In genomic region chr17:50693041-50693682, GRCh38 we compare ENCODE assay signal across 15 cellular contexts. TPM values are rescaled to one million over a fixed set of nuclear protein-coding genes. Genes with fewer than 3 reads are reported as not detected.
DNase-seq lines count a peak whose midpoint lies in the region; ATAC-seq, FAIRE-seq and TF ChIP-seq lines count a peak whose summit lies in the region.
"Had no signal": no experiment of that assay in that cellular context is flagged by ENCODE, and none has a peak within 500 bp of the region (broad histone marks: within the 10 kb centered on the region; RNA-seq: fewer than 3 reads in every experiment).

No MANE protein-coding gene starts in this region.

- H2BK15ac ChIP-seq in IMR-90 (ENCODE audit: low read depth, low read length), result peak overlapping the region; percentile 92; the same call in 1 of the 3 replicates

- peak overlapping the region; percentile 86; the same call in 1 of the 2 replicates for H2AK5ac ChIP-seq in IMR-90 (ENCODE audit: low read depth, low read length)

- H3K9ac ChIP-seq in IMR-90 (ENCODE audit: low read depth, low read length), result peak overlapping the region; percentile 51; the same call in 1 of the 2 replicates
- H3K9ac ChIP-seq in HepG2 (ENCODE audit: insufficient read depth, low read depth, low read length), result peak overlapping the region; percentile 66

- CTCF ChIA-PET in IMR-90 (lab: Yijun Ruan, JAX) (interaction anchor here (2.4 kb wide), 1 partner anchor 142 kb away, joined by 9 read pairs; no protein-coding TSS in a partner anchor), MCF 10A (lab: Yijun Ruan, JAX) (interaction anchor here (0.6 to 11.2 kb wide), 5 partner anchors 13 to 338 kb away, joined by 3 to 248 read pairs (median 4); no protein-coding TSS in a partner anchor), HepG2 (lab: Yijun Ruan, JAX; ENCODE audit: low intra/inter-chr PET ratio, low total read pairs) (interaction anchor here (2.3 kb wide), 1 partner anchor 60 kb away, joined by 9 read pairs; no protein-coding TSS in a partner anchor)

- peak overlapping the region; percentile 85 for H3K14ac ChIP-seq in IMR-90 (replicated peaks; ENCODE audit: low read depth, low read length)

- no CpG with 5 or more reads among the region's 5 CpGs for WGBS in IMR-90 (ENCODE audit: extremely low coverage in 2 of 2, insufficient read length in 1 of 2), 2 experiments
- 6% methylated on average over 5 of the region's 5 CpGs for WGBS in HepG2 (ENCODE audit: low lambda C conversion rate)
- 95 to 96% methylated on average over 5 of the region's 5 CpGs for WGBS in thyroid gland, 2 donors

- H3K4me2 ChIP-seq in IMR-90 (ENCODE audit: low read depth, low read length), result peak overlapping the region; percentile 61
- H3K4me2 ChIP-seq in HepG2 (ENCODE audit: low read depth, low read length), result peak overlapping the region; percentile 80
- H3K4me2 ChIP-seq: smooth muscle cell had no signal

- H3K27ac ChIP-seq in IMR-90 (ENCODE audit: insufficient read depth, low read length) (peak overlapping the region; percentile 89), HepG2 (ENCODE audit: extremely low read length, insufficient read depth, low read length) (peak overlapping the region; percentile 89), thyroid gland (peak overlapping the region; percentile 70 to 89 (median 81))

- peaks cover 26% of the 10 kb centered on the region for H3K9me1 ChIP-seq in IMR-90 (ENCODE audit: insufficient read depth, low read length)

- H3K9me3 ChIP-seq in IMR-90 (ENCODE audit: control insufficient read depth, insufficient read depth, low read length) (no peaks in the 10 kb centered on the region), HepG2 (ENCODE audit: low read length) (no peaks in the 10 kb centered on the region), thyroid gland (no peaks in the 10 kb centered on the region)

- H2BK120ac ChIP-seq in IMR-90 (ENCODE audit: low read depth, low read length), result peak overlapping the region; percentile 76

- peak overlapping the region; percentile 92 for H3K4ac ChIP-seq in IMR-90 (ENCODE audit: low read depth, low read length)

- no peaks in the 10 kb centered on the region for H3K27me3 Mint-ChIP-seq in MCF 10A (ENCODE audit: insufficient read depth, unreplicated experiment)
- H3K27me3 Mint-ChIP-seq: activated naive CD8-positive, alpha-beta T cell had no signal

- FAIRE-seq in HepG2 (lab: Jason Lieb, UNC), result peak; percentile 81
- FAIRE-seq: H1 had no signal

- H3K4me1 Mint-ChIP-seq in MCF 10A (ENCODE audit: insufficient read depth, unreplicated experiment), result peaks cover 48% of the 10 kb centered on the region

- peaks cover 65% of the 10 kb centered on the region for H3K36me3 Mint-ChIP-seq in MCF 10A (ENCODE audit: insufficient read depth, unreplicated experiment)

- peaks cover 4% of the 10 kb centered on the region for H3K79me2 ChIP-seq in HepG2 (ENCODE audit: insufficient read depth, low read length)

- no peaks in the 10 kb centered on the region for H3K9me3 Mint-ChIP-seq in MCF 10A (ENCODE audit: unreplicated experiment)

- H3K79me1 ChIP-seq in IMR-90 (ENCODE audit: low read depth in 1 of 2, low read length in 2 of 2), result peaks cover 0 to 26% of the 10 kb centered on the region in 2 experiments; a peak in 2 of 4 replicates

- H3K36me3 ChIP-seq in IMR-90 (ENCODE audit: control insufficient read depth, insufficient read depth, low read length) (peaks cover 22% of the 10 kb centered on the region), HepG2 (replicated peaks in 1 of 2; ENCODE audit: control insufficient read depth in 1 of 2, insufficient read depth in 2 of 2, low read length in 2 of 2) (peaks cover 13 to 28% of the 10 kb centered on the region in 2 experiments), thyroid gland (peaks cover 20 to 23% of the 10 kb centered on the region in 2 donors)

- in situ Hi-C loops in IMR-90 (cut with MboI; ENCODE audit: low sequenced_read_pairs), result loop anchor here (5.0 to 10.0 kb wide), 2 partner anchors 146 to 208 kb away; partner anchors contain the start of gene SPATA20
- in situ Hi-C loops in HepG2 (cut with HindIII; ENCODE audit: extremely low pct_ligation_motif_present, low pct_unique_long_range_greater_than_20kb), result loop anchor here (5.0 kb wide), 2 partner anchors 66 to 146 kb away; partner anchors contain the start of gene SPATA20

- H3K27me3 ChIP-seq in IMR-90 (ENCODE audit: control insufficient read depth, insufficient read depth, low read length) (no peaks in the 10 kb centered on the region), HepG2 (ENCODE audit: control insufficient read depth in 1 of 2, insufficient read depth in 2 of 2, low read length in 2 of 2) (no peaks in the 10 kb centered on the region), thyroid gland (no peaks in the 10 kb centered on the region)

- H3K18ac ChIP-seq in IMR-90 (ENCODE audit: low read depth, low read length), result peak overlapping the region; percentile 97

- ATAC-seq in IMR-90 (ENCODE audit: low read depth) (peak; percentile 55), HepG2 (peak; percentile 76)

- H3K4me1 ChIP-seq in IMR-90 (ENCODE audit: control insufficient read depth, insufficient read depth, low read length) (peaks cover 43% of the 10 kb centered on the region), HepG2 (ENCODE audit: insufficient read depth, low read length) (peaks cover 77% of the 10 kb centered on the region), thyroid gland (peaks cover 50 to 67% of the 10 kb centered on the region in 2 donors)

- H3K4me3 Mint-ChIP-seq in MCF 10A (ENCODE audit: unreplicated experiment), result no peak overlapping the region
- H3K4me3 Mint-ChIP-seq: activated naive CD8-positive, alpha-beta T cell had no signal

- peak overlapping the region; percentile 78; the same call in 1 of the 2 replicates for H4K91ac ChIP-seq in IMR-90 (ENCODE audit: insufficient read depth, low read depth, low read length)

- peak overlapping the region; percentile 54 for H3K27ac Mint-ChIP-seq in MCF 10A (ENCODE audit: low read depth, unreplicated experiment)
- H3K27ac Mint-ChIP-seq: activated naive CD8-positive, alpha-beta T cell had no signal

- BruUV-seq in IMR-90 (replicated peaks; lab: Mats Ljungman, UMichigan) (no TSS peak), MCF 10A (replicated peaks; lab: Mats Ljungman, UMichigan) (TSS peak; percentile 13), HepG2 (replicated peaks; lab: Mats Ljungman, UMichigan) (TSS peak; percentile 19)

- H3K4me3 ChIP-seq in IMR-90 (ENCODE audit: insufficient read depth, low read depth, low read length) (no peak overlapping the region), HepG2 (replicated peaks in 1 of 3; ENCODE audit: insufficient read depth in 1 of 3, low read depth in 2 of 3, low read length in 3 of 3) (peak overlapping the region in 2 of 3 experiments; percentile 7 to 42; a peak in 2 of 6 replicates), thyroid gland (replicated peaks in 1 of 3) (no peak overlapping the region)
- H3K4me3 ChIP-seq: smooth muscle cell had no signal

- DNase-seq in IMR-90 (peak; percentile 70), MCF 10A (ENCODE audit: unreplicated experiment) (no peak), HepG2 (ENCODE audit: low spot score) (peak; percentile 92), thyroid gland (no peak), DMS153 treated with DMSO at 0.1 percent for 48 hours (lab: John Stamatoyannopoulos, UW; ENCODE audit: unreplicated experiment) (no peak), NCI-H524 (lab: John Stamatoyannopoulos, UW) (no peak), NCI-H1930 (lab: John Stamatoyannopoulos, UW) (no peak)
- DNase-seq: activated CD8-positive, alpha-beta memory T cell treated with anti-CD3 and anti-CD28 coated beads for 24 hours; hippocampal formation; midbrain; NCI-H2029; T1000 had no signal

- H4K5ac ChIP-seq in IMR-90 (ENCODE audit: low read depth, low read length), result peak overlapping the region; percentile 68

- TF ChIP-seq RAD21 in IMR-90 (IDR thresholded peaks at IDR 0.05; ENCODE audit: low read length), result no peak
- TF ChIP-seq RAD21 in HepG2 (CRISPR knock-in tag; IDR thresholded peaks at IDR 0.05), result peak; percentile 50; the same call in 1 of the 2 replicates

- peak overlapping the region; percentile 53 for H3K23ac ChIP-seq in IMR-90 (ENCODE audit: low read depth, low read length)

- no peak for TF ChIP-seq CTCF in IMR-90 (conservative IDR thresholded peaks at IDR 0.05; ENCODE audit: low read depth, low read length)
- no peak for TF ChIP-seq CTCF in MCF 10A (IDR thresholded peaks at IDR 0.05; ENCODE audit: unreplicated experiment)
- no peak for TF ChIP-seq CTCF in HepG2 (CRISPR knock-in tag; IDR thresholded peaks at IDR 0.05)
- TF ChIP-seq CTCF in thyroid gland (IDR thresholded peaks at IDR 0.05), result no peak

- H4K8ac ChIP-seq in IMR-90 (ENCODE audit: low read depth in 2 of 2, low read length in 2 of 2), result peak overlapping the region in 1 of 2 experiments; percentile 71; a peak in 2 of 4 replicates

- no peak for TF ChIP-seq POLR2A in IMR-90 (IDR thresholded peaks at IDR 0.05; ENCODE audit: low read depth, low read length)
- TF ChIP-seq POLR2A in HepG2 (IDR thresholded peaks at IDR 0.05; ENCODE audit: insufficient read depth in 1 of 2, low read depth in 2 of 2, low read length in 2 of 2), result no peak
- no peak for TF ChIP-seq POLR2A in thyroid gland (IDR thresholded peaks at IDR 0.05)

- H4K20me1 ChIP-seq in IMR-90 (ENCODE audit: insufficient read depth, low read length), result peaks cover 4% of the 10 kb centered on the region; the same call in 1 of the 2 replicates
- no peaks in the 10 kb centered on the region for H4K20me1 ChIP-seq in HepG2 (ENCODE audit: insufficient read depth, low read length)

- TF ChIP-seq EP300 in HepG2 (IDR thresholded peaks at IDR 0.05; ENCODE audit: low read depth in 2 of 2, low read length in 2 of 2) (peak; percentile 7 to 87; a peak in 3 of 4 replicates), HepG2 (CRISPR knock-in tag; IDR thresholded peaks at IDR 0.05; ENCODE audit: borderline replicate concordance) (peak; percentile 43; the same call in 1 of the 2 replicates)

- H2AFZ ChIP-seq in IMR-90 (replicated peaks; ENCODE audit: low read length, poor library complexity) (peak overlapping the region; percentile 5), HepG2 (ENCODE audit: low read length) (no peak overlapping the region)

- peak overlapping the region; percentile 96 for H2BK5ac ChIP-seq in IMR-90 (ENCODE audit: low read depth, low read length, poor library complexity, severe bottlenecking)

- intact Hi-C loops in IMR-90 (cut with micrococcal nuclease), result no loop called here
- intact Hi-C loops in MCF 10A (cut with micrococcal nuclease), result no loop called here
- intact Hi-C loops in HepG2 (cut with micrococcal nuclease; ENCODE audit: unreplicated experiment), result loop anchor here (1.0 kb wide), 2 partner anchors 9 to 211 kb away; no protein-coding TSS in a partner anchor
- intact Hi-C loops in thyroid gland (cut with DNase I), result no loop called here

- dilution Hi-C loops in IMR-90 (cut with HindIII; ENCODE audit: low sequenced_read_pairs, unreplicated experiment), result no loop called here

- POLR2A ChIA-PET in IMR-90 (lab: Charles Lee; ENCODE audit: unreplicated experiment), result no interaction called here
- POLR2A ChIA-PET in MCF 10A (lab: Yijun Ruan, JAX), result interaction anchor here (0.7 to 2.4 kb wide), 6 partner anchors 12 to 151 kb away, joined by 3 to 11 read pairs (median 6); partner anchors contain the start of gene ABCC3
- POLR2A ChIA-PET in HepG2 (lab: Yijun Ruan, JAX), result interaction anchor here (0.8 to 21.3 kb wide), 24 partner anchors 8 to 214 kb away, joined by 3 to 839 read pairs (median 9); partner anchors contain the start of genes ABCC3, ANKRD40, CACNA1G and LUC7L3

- peak overlapping the region; percentile 87 for H2BK20ac ChIP-seq in IMR-90 (ENCODE audit: low read depth, low read length)

- peak overlapping the region; percentile 26; the same call in 1 of the 2 replicates for H3K56ac ChIP-seq in IMR-90 (ENCODE audit: extremely low read depth, insufficient read depth, low read length)

- H2AK9ac ChIP-seq in IMR-90 (replicated peaks; ENCODE audit: low read depth, low read length, poor library complexity), result peak overlapping the region; percentile 74

RNA-seq across cellular contexts. Expression of gene ANKRD40, which starts 14.6 kb away (rescaled TPM):
- total RNA-seq in IMR-90 (2012; rRNA removed), result 35.8 and 38.9 TPM in 2 replicates
- polyA plus RNA-seq in IMR-90 (2012; rRNA removed), result 23.4 and 23.5 TPM in 2 replicates
- 6.0 and 8.0 TPM in 2 replicates for polyA plus RNA-seq in IMR-90 (2012; cell fraction: cytosol; rRNA removed)
- polyA plus RNA-seq in IMR-90 (2012; cell fraction: nucleus; rRNA removed; ENCODE audit: low replicate concordance), result 6.2 and 29.6 TPM in 2 replicates
- total RNA-seq in MCF 10A (2022), result 42.2 and 46.4 TPM in 2 replicates
- total RNA-seq in HepG2 (2016; rRNA removed; fragmentation: Illumina TruSeq; extraction: Trizol), result 46.4 and 52.4 TPM in 2 replicates
- 14.8 and 17.0 TPM in 2 replicates for total RNA-seq in HepG2 (2016; cell fraction: cytosol; rRNA removed; fragmentation: Illumina TruSeq; extraction: Trizol; ENCODE audit: low read depth)
- 43.9 and 45.1 TPM in 2 replicates for total RNA-seq in HepG2 (2016; cell fraction: insoluble cytoplasmic fraction; rRNA removed; fragmentation: Illumina TruSeq; extraction: Trizol)
- 53.6 and 57.7 TPM in 2 replicates for total RNA-seq in HepG2 (2016; cell fraction: membrane; rRNA removed; fragmentation: Illumina TruSeq; extraction: Trizol)
- 27.7 and 32.1 TPM in 2 replicates for total RNA-seq in HepG2 (2016; cell fraction: nucleus; rRNA removed; fragmentation: Illumina TruSeq; extraction: Trizol)
- polyA plus RNA-seq in HepG2 (2011; rRNA removed), result 30.2 and 35.0 TPM in 2 replicates
- 20.9 and 27.5 TPM in 2 replicates for polyA plus RNA-seq in HepG2 (2011; cell fraction: cytosol; rRNA removed)
- polyA plus RNA-seq in HepG2 (2011; cell fraction: nucleus; rRNA removed), result 14.0 and 17.7 TPM in 2 replicates
- polyA plus RNA-seq in HepG2 (2012), result 25.7 and 26.1 TPM in 2 replicates
- 12.7 TPM in 2 replicates for polyA plus RNA-seq in HepG2 (2016; cell fraction: cytosol; fragmentation: Illumina TruSeq; extraction: Trizol; ENCODE audit: low read depth)
- polyA plus RNA-seq in HepG2 (2016; cell fraction: insoluble cytoplasmic fraction; fragmentation: Illumina TruSeq; extraction: Trizol; ENCODE audit: low read depth), result 37.2 and 46.0 TPM in 2 replicates
- 34.9 and 37.7 TPM in 2 replicates for polyA plus RNA-seq in HepG2 (2016; cell fraction: membrane; fragmentation: Illumina TruSeq; extraction: Trizol; ENCODE audit: low read depth)
- 52.0 and 58.7 TPM in 2 replicates for polyA plus RNA-seq in HepG2 (2016; cell fraction: nucleus; fragmentation: Illumina TruSeq; extraction: Trizol; ENCODE audit: insufficient read depth, low read depth)
- 22.7 and 24.6 TPM in 2 replicates for polyA minus RNA-seq in HepG2 (2011; rRNA and poly(A)+ RNA removed; ENCODE audit: low replicate concordance)
- 31.7 and 31.9 TPM in 2 replicates for polyA minus RNA-seq in HepG2 (2011; cell fraction: cytosol; rRNA and poly(A)+ RNA removed)
- 21.2 and 23.9 TPM in 2 replicates for polyA minus RNA-seq in HepG2 (2011; cell fraction: nucleus; rRNA and poly(A)+ RNA removed)
- 10 to 100 TPM; 29.4 to 40.2 (median 35.1) TPM for total RNA-seq in thyroid gland

RNA-seq across cellular contexts. Expression of gene LUC7L3, which starts 26.2 kb away (rescaled TPM):
- total RNA-seq in IMR-90 (2012; rRNA removed), result 17.7 and 20.0 TPM in 2 replicates
- polyA plus RNA-seq in IMR-90 (2012; rRNA removed), result 44.7 and 47.5 TPM in 2 replicates
- polyA plus RNA-seq in IMR-90 (2012; cell fraction: cytosol; rRNA removed), result 27.5 and 27.7 TPM in 2 replicates
- polyA plus RNA-seq in IMR-90 (2012; cell fraction: nucleus; rRNA removed; ENCODE audit: low replicate concordance), result 183 and 387 TPM in 2 replicates
- 99.4 and 108 TPM in 2 replicates for total RNA-seq in MCF 10A (2022)
- 60.2 and 108 TPM in 2 replicates for total RNA-seq in HepG2 (2016; rRNA removed; fragmentation: Illumina TruSeq; extraction: Trizol)
- total RNA-seq in HepG2 (2016; cell fraction: cytosol; rRNA removed; fragmentation: Illumina TruSeq; extraction: Trizol; ENCODE audit: low read depth), result 18.8 and 26.1 TPM in 2 replicates
- total RNA-seq in HepG2 (2016; cell fraction: insoluble cytoplasmic fraction; rRNA removed; fragmentation: Illumina TruSeq; extraction: Trizol), result 62.5 and 109 TPM in 2 replicates
- 14.5 and 18.9 TPM in 2 replicates for total RNA-seq in HepG2 (2016; cell fraction: membrane; rRNA removed; fragmentation: Illumina TruSeq; extraction: Trizol)
- total RNA-seq in HepG2 (2016; cell fraction: nucleus; rRNA removed; fragmentation: Illumina TruSeq; extraction: Trizol), result 195 TPM in 2 replicates
- 95.9 and 120 TPM in 2 replicates for polyA plus RNA-seq in HepG2 (2011; rRNA removed)
- polyA plus RNA-seq in HepG2 (2011; cell fraction: cytosol; rRNA removed), result 30.0 and 34.7 TPM in 2 replicates
- polyA plus RNA-seq in HepG2 (2011; cell fraction: nucleus; rRNA removed), result 415 and 478 TPM in 2 replicates
- 194 and 235 TPM in 2 replicates for polyA plus RNA-seq in HepG2 (2012)
- 7.1 and 8.6 TPM in 2 replicates for polyA plus RNA-seq in HepG2 (2016; cell fraction: cytosol; fragmentation: Illumina TruSeq; extraction: Trizol; ENCODE audit: low read depth)
- 136 and 147 TPM in 2 replicates for polyA plus RNA-seq in HepG2 (2016; cell fraction: insoluble cytoplasmic fraction; fragmentation: Illumina TruSeq; extraction: Trizol; ENCODE audit: low read depth)
- polyA plus RNA-seq in HepG2 (2016; cell fraction: membrane; fragmentation: Illumina TruSeq; extraction: Trizol; ENCODE audit: low read depth), result 13.0 and 18.1 TPM in 2 replicates
- polyA plus RNA-seq in HepG2 (2016; cell fraction: nucleus; fragmentation: Illumina TruSeq; extraction: Trizol; ENCODE audit: insufficient read depth, low read depth), result 530 TPM in 2 replicates
- 33.0 and 52.4 TPM in 2 replicates for polyA minus RNA-seq in HepG2 (2011; rRNA and poly(A)+ RNA removed; ENCODE audit: low replicate concordance)
- polyA minus RNA-seq in HepG2 (2011; cell fraction: cytosol; rRNA and poly(A)+ RNA removed), result 14.1 and 14.4 TPM in 2 replicates
- 321 and 363 TPM in 2 replicates for polyA minus RNA-seq in HepG2 (2011; cell fraction: nucleus; rRNA and poly(A)+ RNA removed)
- 100 to 1,000 TPM in 2 of 4 donors, 10 to 100 TPM in 2; 75.2 to 199 (median 140) TPM for total RNA-seq in thyroid gland

RNA-seq across cellular contexts. Expression of gene ABCC3, which starts 58.5 kb away (rescaled TPM):
- total RNA-seq in IMR-90 (2012; rRNA removed) (2.2 and 3.2 TPM in 2 replicates), MCF 10A (2022) (209 and 293 TPM in 2 replicates), HepG2 (2016; rRNA removed; fragmentation: Illumina TruSeq; extraction: Trizol) (18.0 and 25.2 TPM in 2 replicates), thyroid gland (100 to 1,000 TPM in 2 of 4 donors, 10 to 100 TPM in 2; 51.0 to 189 (median 131) TPM)
- polyA plus RNA-seq in IMR-90 (2012; rRNA removed) (6.0 and 6.6 TPM in 2 replicates), HepG2 (2011; rRNA removed) (50.5 and 50.7 TPM in 2 replicates)
- polyA plus RNA-seq in IMR-90 (2012; cell fraction: cytosol; rRNA removed), result 1.7 and 5.8 TPM in 2 replicates
- polyA plus RNA-seq in IMR-90 (2012; cell fraction: nucleus; rRNA removed; ENCODE audit: low replicate concordance), result 61.3 and 69.4 TPM in 2 replicates
- total RNA-seq in HepG2 (2016; cell fraction: cytosol; rRNA removed; fragmentation: Illumina TruSeq; extraction: Trizol; ENCODE audit: low read depth), result 13.3 and 13.8 TPM in 2 replicates
- total RNA-seq in HepG2 (2016; cell fraction: insoluble cytoplasmic fraction; rRNA removed; fragmentation: Illumina TruSeq; extraction: Trizol), result 14.4 and 28.1 TPM in 2 replicates
- total RNA-seq in HepG2 (2016; cell fraction: membrane; rRNA removed; fragmentation: Illumina TruSeq; extraction: Trizol), result 23.1 and 25.2 TPM in 2 replicates
- 38.6 and 38.7 TPM in 2 replicates for total RNA-seq in HepG2 (2016; cell fraction: nucleus; rRNA removed; fragmentation: Illumina TruSeq; extraction: Trizol)
- polyA plus RNA-seq in HepG2 (2011; cell fraction: cytosol; rRNA removed), result 19.0 and 24.0 TPM in 2 replicates
- 331 and 391 TPM in 2 replicates for polyA plus RNA-seq in HepG2 (2011; cell fraction: nucleus; rRNA removed)
- polyA plus RNA-seq in HepG2 (2012), result 15.7 and 38.4 TPM in 2 replicates
- 15.1 and 15.9 TPM in 2 replicates for polyA plus RNA-seq in HepG2 (2016; cell fraction: cytosol; fragmentation: Illumina TruSeq; extraction: Trizol; ENCODE audit: low read depth)
- 17.3 and 21.5 TPM in 2 replicates for polyA plus RNA-seq in HepG2 (2016; cell fraction: insoluble cytoplasmic fraction; fragmentation: Illumina TruSeq; extraction: Trizol; ENCODE audit: low read depth)
- 23.7 and 24.5 TPM in 2 replicates for polyA plus RNA-seq in HepG2 (2016; cell fraction: membrane; fragmentation: Illumina TruSeq; extraction: Trizol; ENCODE audit: low read depth)
- polyA plus RNA-seq in HepG2 (2016; cell fraction: nucleus; fragmentation: Illumina TruSeq; extraction: Trizol; ENCODE audit: insufficient read depth, low read depth), result 84.3 and 87.4 TPM in 2 replicates
- polyA minus RNA-seq in HepG2 (2011; rRNA and poly(A)+ RNA removed; ENCODE audit: low replicate concordance), result 73.4 and 78.1 TPM in 2 replicates
- polyA minus RNA-seq in HepG2 (2011; cell fraction: cytosol; rRNA and poly(A)+ RNA removed), result 10.9 and 17.8 TPM in 2 replicates
- 61.9 and 63.1 TPM in 2 replicates for polyA minus RNA-seq in HepG2 (2011; cell fraction: nucleus; rRNA and poly(A)+ RNA removed)

Comparison
In these comparisons a context has a peak if more than half of its experiments do, and no peak if none do; other contexts are left out.
1. DNase-seq: peak in IMR-90 (single experiment) and HepG2 (single experiment); none in MCF 10A (single experiment), thyroid gland (0 of 2), DMS153 treated with DMSO at 0.1 percent for 48 hours (single experiment), NCI-H524 (0 of 2) and NCI-H1930 (0 of 2).
2. H3K4me3 ChIP-seq: peak in HepG2 (2 of 3); none in IMR-90 (single experiment) and thyroid gland (0 of 3).
3. Peak in every context shown above with its lines, with median percentiles within 50 percentile points of each other: H3K27ac ChIP-seq.